Comparison of ENCODE assay signal across 38 cellular contexts in genomic region chr10:117519366-117519765, GRCh38. TPM values are rescaled to one million over a fixed set of nuclear protein-coding genes. Genes with fewer than 3 reads are reported as not detected.
"Had no signal": no experiment of that assay in that cellular context is flagged by ENCODE, and none has a peak within 500 bp of the region (broad histone marks: within the 10 kb centered on the region; RNA-seq: fewer than 3 reads in every experiment).

No MANE protein-coding gene starts in this region.

- FAIRE-seq: astrocyte, TTC549 had no signal

- H3K4me3 Mint-ChIP-seq: activated B cell treated with CpG ODN at 0.5 μM for 24 hours; activated CD4-positive, alpha-beta memory T cell treated with anti-CD3 and anti-CD28 coated beads for 36 hours; activated CD4-positive, alpha-beta T cell treated with anti-CD3 and anti-CD28 coated beads, Interleukin-2, amount 10 ng/mL, durations not matched to agents 24 days and 14 days; activated CD8-positive, alpha-beta T cell treated with anti-CD3 and anti-CD28 coated beads for 36 hours; activated naive CD4-positive, alpha-beta T cell treated with anti-CD3 and anti-CD28 coated beads for 36 hours; activated naive CD8-positive, alpha-beta T cell treated with anti-CD3 and anti-CD28 coated beads for 36 hours; activated T-cell treated with anti-CD3 and anti-CD28 coated beads, Interleukin-2, amount 50 U/mL, for 4 hours; activated T-cell treated with anti-CD3 and anti-CD28 coated beads, Interleukin-2, amount 50 U/mL, for 72 hours; activated T-helper 1 cell treated with anti-CD3 and anti-CD28 coated beads, Interleukin-12 subunit alpha, Interleukin-12 subunit beta, Interleukin-2, Interleukin-4 antibody, amounts not matched to agents 30 ng/mL and 10 ng/mL and 1 ng/mL, durations not matched to agents 14 hours and 24 hours and 36 hours; activated T-helper 17 cell treated with anti-CD3 and anti-CD28 coated beads, Interleukin-2, amount 50 U/mL, for 72 hours; T-helper 1 cell treated with Interleukin-12 subunit alpha and Interleukin-12 subunit beta and Interleukin-4 antibody, amounts not matched to agents 30 μg/mL and 1 μg/mL, for 36 hours; T-helper 2 cell treated with Interferon-gamma antibody and Interleukin-4, amounts not matched to agents 5 μg/mL and 100 μg/mL, for 36 hours had no signal

- H3K27me3 ChIP-seq: body of pancreas, brain microvascular endothelial cell had no signal

- H3K27ac ChIP-seq: adrenal gland, body of pancreas, brain microvascular endothelial cell, breast epithelium, VCaP had no signal

- DNase-seq: activated B cell treated with CpG ODN at 0.5 μM for 24 hours; activated CD4-positive, alpha-beta memory T cell treated with anti-CD3 and anti-CD28 coated beads for 36 hours; activated CD4-positive, alpha-beta T cell treated with anti-CD3 and anti-CD28 coated beads for 4 hours; activated CD4-positive, alpha-beta T cell treated with anti-CD3 and anti-CD28 coated beads, Interleukin-2, amount 10 ng/mL, durations not matched to agents 24 days and 14 days; activated CD4-positive, alpha-beta T cell treated with anti-CD3 and anti-CD28 coated beads, Interleukin-2, amount 50 U/mL, for 1 hour; activated CD4-positive, alpha-beta T cell treated with anti-CD3 and anti-CD28 coated beads, Interleukin-2, amount 50 U/mL, for 4 hours; activated CD4-positive, CD25-positive, alpha-beta regulatory T cell treated with anti-CD3 and anti-CD28 coated beads, Interleukin-2, amount 50 U/mL, for 72 hours; activated CD8-positive, alpha-beta memory T cell treated with anti-CD3 and anti-CD28 coated beads, Interleukin-2, amount 50 U/mL, for 4 hours; activated CD8-positive, alpha-beta T cell treated with anti-CD3 and anti-CD28 coated beads for 36 hours; activated effector memory CD4-positive, alpha-beta T cell treated with anti-CD3 and anti-CD28 coated beads, Interleukin-2, amount 50 U/mL, for 16 hours; activated gamma-delta T cell treated with Interleukin-2 at 50 U/mL for 16 hours; activated naive CD4-positive, alpha-beta T cell; activated naive CD4-positive, alpha-beta T cell treated with anti-CD3 and anti-CD28 coated beads for 36 hours; activated naive CD4-positive, alpha-beta T cell treated with anti-CD3 and anti-CD28 coated beads, Interleukin-2, amount 50 U/mL, for 16 hours; activated naive CD8-positive, alpha-beta T cell treated with anti-CD3 and anti-CD28 coated beads for 36 hours; activated T-cell treated with anti-CD3 and anti-CD28 coated beads for 4 hours; activated T-cell treated with anti-CD3 and anti-CD28 coated beads, Interleukin-2, amount 50 U/mL, for 1 hour; activated T-cell treated with anti-CD3 and anti-CD28 coated beads, Interleukin-2, amount 50 U/mL, for 4 hours; activated T-cell treated with anti-CD3 and anti-CD28 coated beads, Interleukin-2, amount 50 U/mL, for 72 hours; adrenal gland; amniotic stem cell; aorta; body of pancreas; brain microvascular endothelial cell; central memory CD4-positive, alpha-beta T cell; T-helper 1 cell; T-helper 2 cell; T-helper 9 cell had no signal

- ATAC-seq: activated CD8-positive, alpha-beta T cell treated with anti-CD3 and anti-CD28 coated beads for 36 hours; activated naive CD4-positive, alpha-beta T cell treated with anti-CD3 and anti-CD28 coated beads, Interleukin-2, amount 50 U/mL, for 72 hours; activated T-cell treated with anti-CD3 and anti-CD28 coated beads, Interleukin-2, amount 50 U/mL, for 4 hours; activated T-cell treated with anti-CD3 and anti-CD28 coated beads, Interleukin-2, amount 50 U/mL, for 72 hours; activated T-helper 17 cell treated with anti-CD3 and anti-CD28 coated beads, Interleukin-2, amount 50 U/mL, for 72 hours; body of pancreas had no signal

- H3K4me1 ChIP-seq: adrenal gland, body of pancreas, breast epithelium had no signal

- H3K4me1 Mint-ChIP-seq: activated B cell treated with CpG ODN at 0.5 μM for 24 hours; activated CD4-positive, alpha-beta T cell treated with anti-CD3 and anti-CD28 coated beads, Interleukin-2, amount 10 ng/mL, durations not matched to agents 24 days and 14 days; activated naive CD8-positive, alpha-beta T cell treated with anti-CD3 and anti-CD28 coated beads for 36 hours; activated T-helper 17 cell treated with anti-CD3 and anti-CD28 coated beads, Interleukin-2, amount 50 U/mL, for 72 hours had no signal

- H3K9me3 ChIP-seq: adrenal gland, body of pancreas, breast epithelium had no signal

- H3K36me3 ChIP-seq: adrenal gland, brain microvascular endothelial cell, breast epithelium had no signal

- H3K27ac Mint-ChIP-seq: activated B cell treated with CpG ODN at 0.5 μM for 24 hours; activated CD4-positive, alpha-beta memory T cell treated with anti-CD3 and anti-CD28 coated beads for 36 hours; activated CD4-positive, alpha-beta T cell treated with anti-CD3 and anti-CD28 coated beads, Interleukin-2, amount 10 ng/mL, durations not matched to agents 24 days and 14 days; activated CD8-positive, alpha-beta T cell treated with anti-CD3 and anti-CD28 coated beads for 36 hours; activated naive CD4-positive, alpha-beta T cell treated with anti-CD3 and anti-CD28 coated beads for 36 hours; activated naive CD4-positive, alpha-beta T cell treated with anti-CD3 and anti-CD28 coated beads, Interleukin-2, amount 50 U/mL, for 72 hours; activated naive CD8-positive, alpha-beta T cell treated with anti-CD3 and anti-CD28 coated beads for 36 hours; activated T-cell treated with anti-CD3 and anti-CD28 coated beads, Interleukin-2, amount 50 U/mL, for 72 hours; activated T-helper 1 cell treated with anti-CD3 and anti-CD28 coated beads, Interleukin-12 subunit alpha, Interleukin-12 subunit beta, Interleukin-2, Interleukin-4 antibody, amounts not matched to agents 30 ng/mL and 10 ng/mL and 1 ng/mL, durations not matched to agents 14 hours and 24 hours and 36 hours; activated T-helper 17 cell treated with anti-CD3 and anti-CD28 coated beads, Interleukin-2, amount 50 U/mL, for 72 hours; T-helper 1 cell treated with Interleukin-12 subunit alpha and Interleukin-12 subunit beta and Interleukin-4 antibody, amounts not matched to agents 30 μg/mL and 1 μg/mL, for 36 hours; T-helper 2 cell treated with Interferon-gamma antibody and Interleukin-4, amounts not matched to agents 5 μg/mL and 100 μg/mL, for 36 hours had no signal

- H3K9me3 Mint-ChIP-seq: activated CD4-positive, alpha-beta memory T cell treated with anti-CD3 and anti-CD28 coated beads for 36 hours; activated CD4-positive, alpha-beta T cell treated with anti-CD3 and anti-CD28 coated beads, Interleukin-2, amount 10 ng/mL, durations not matched to agents 24 days and 14 days; activated CD8-positive, alpha-beta T cell treated with anti-CD3 and anti-CD28 coated beads for 36 hours; activated naive CD4-positive, alpha-beta T cell treated with anti-CD3 and anti-CD28 coated beads for 36 hours; activated naive CD4-positive, alpha-beta T cell treated with anti-CD3 and anti-CD28 coated beads, Interleukin-2, amount 50 U/mL, for 72 hours; activated naive CD8-positive, alpha-beta T cell treated with anti-CD3 and anti-CD28 coated beads for 36 hours; activated T-cell treated with anti-CD3 and anti-CD28 coated beads, Interleukin-2, amount 50 U/mL, for 4 hours; activated T-cell treated with anti-CD3 and anti-CD28 coated beads, Interleukin-2, amount 50 U/mL, for 72 hours; activated T-helper 1 cell treated with anti-CD3 and anti-CD28 coated beads, Interleukin-12 subunit alpha, Interleukin-12 subunit beta, Interleukin-2, Interleukin-4 antibody, amounts not matched to agents 30 ng/mL and 10 ng/mL and 1 ng/mL, durations not matched to agents 14 hours and 24 hours and 36 hours; activated T-helper 17 cell treated with anti-CD3 and anti-CD28 coated beads, Interleukin-2, amount 50 U/mL, for 72 hours; T-helper 1 cell treated with Interleukin-12 subunit alpha and Interleukin-12 subunit beta and Interleukin-4 antibody, amounts not matched to agents 30 μg/mL and 1 μg/mL, for 36 hours; T-helper 2 cell treated with Interferon-gamma antibody and Interleukin-4, amounts not matched to agents 5 μg/mL and 100 μg/mL, for 36 hours had no signal

- H3K36me3 Mint-ChIP-seq: activated CD4-positive, alpha-beta memory T cell treated with anti-CD3 and anti-CD28 coated beads for 36 hours; activated naive CD4-positive, alpha-beta T cell treated with anti-CD3 and anti-CD28 coated beads, Interleukin-2, amount 50 U/mL, for 72 hours; activated naive CD8-positive, alpha-beta T cell treated with anti-CD3 and anti-CD28 coated beads for 36 hours had no signal

- H3K4me3 ChIP-seq: adrenal gland, body of pancreas, breast epithelium had no signal

RNA-seq across cellular contexts. Expression of gene EMX2, which starts 23.2 kb away (rescaled TPM):
- total RNA-seq: activated B cell treated with CpG ODN at 0.5 μM for 24 hours; activated CD4-positive, alpha-beta memory T cell treated with anti-CD3 and anti-CD28 coated beads for 36 hours; activated CD4-positive, alpha-beta T cell treated with anti-CD3 and anti-CD28 coated beads, Interleukin-2, amount 10 ng/mL, durations not matched to agents 24 days and 14 days; activated CD8-positive, alpha-beta memory T cell treated with anti-CD3 and anti-CD28 coated beads for 36 hours; activated CD8-positive, alpha-beta T cell treated with anti-CD3 and anti-CD28 coated beads for 36 hours; activated naive CD4-positive, alpha-beta T cell treated with anti-CD3 and anti-CD28 coated beads for 36 hours; activated naive CD4-positive, alpha-beta T cell treated with anti-CD3 and anti-CD28 coated beads, Interleukin-2, amount 50 U/mL, for 72 hours; activated naive CD8-positive, alpha-beta T cell treated with anti-CD3 and anti-CD28 coated beads for 36 hours; activated T-cell treated with anti-CD3 and anti-CD28 coated beads, Interleukin-2, amount 50 U/mL, for 4 hours; activated T-cell treated with anti-CD3 and anti-CD28 coated beads, Interleukin-2, amount 50 U/mL, for 72 hours; activated T-helper 1 cell treated with anti-CD3 and anti-CD28 coated beads, Interleukin-12 subunit alpha, Interleukin-12 subunit beta, Interleukin-2, Interleukin-4 antibody, amounts not matched to agents 30 ng/mL and 10 ng/mL and 1 ng/mL, durations not matched to agents 14 hours and 24 hours and 36 hours; activated T-helper 17 cell treated with anti-CD3 and anti-CD28 coated beads, Interleukin-2, amount 50 U/mL, for 72 hours; astrocyte; body of pancreas had no signal
- polyA plus RNA-seq: aorta had no signal
